5 cellular contexts compared by ENCODE assay signal in the genomic region with DNA sequence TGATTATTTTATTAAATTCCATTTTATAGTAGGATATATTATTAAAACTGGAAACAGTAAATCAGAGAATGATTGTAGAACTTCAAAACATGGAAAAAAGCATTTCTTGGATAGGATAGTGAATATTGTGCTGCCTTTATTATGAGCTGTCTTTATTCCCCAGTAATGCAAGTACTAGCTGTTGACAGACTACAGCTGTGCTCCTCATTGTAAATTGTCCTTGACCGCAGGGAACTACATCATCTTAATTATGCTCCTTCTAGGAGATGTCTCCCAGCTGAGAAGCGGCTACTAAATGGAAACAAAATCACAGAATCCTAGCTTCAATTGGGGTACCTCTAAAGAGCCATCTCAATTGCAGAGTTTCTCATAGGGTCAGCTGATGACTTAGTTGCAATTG.
"Had no signal": no experiment of that assay in that cellular context is flagged by ENCODE, and none has a peak within 500 bp of the region (broad histone marks: within the 10 kb centered on the region; RNA-seq: fewer than 3 reads in every experiment).

No MANE protein-coding gene starts in this region.

- H2AFZ ChIP-seq: GM23248 had no signal

- DNase-seq: GM23248, H9, HCEC 1CT, KBM-7 had no signal

- H3K36me3 Mint-ChIP-seq: IgD-negative memory B cell had no signal

- H3K27ac Mint-ChIP-seq: H9, IgD-negative memory B cell had no signal

- H3K4me3 ChIP-seq: GM23248 had no signal

- H3K27me3 Mint-ChIP-seq: IgD-negative memory B cell had no signal

- H3K27ac ChIP-seq: GM23248 had no signal

- H3K9ac ChIP-seq: GM23248 had no signal

- H3K4me3 Mint-ChIP-seq: H9, IgD-negative memory B cell had no signal
